Comparison of ENCODE assay signal across 23 cellular contexts in genomic region chr7:156725074-156725473, GRCh38.
DNase-seq lines count a peak whose midpoint lies in the region; FAIRE-seq and TF ChIP-seq lines count a peak whose summit lies in the region.
"Had no signal": no experiment of that assay in that cellular context is flagged by ENCODE, and none has a peak within 500 bp of the region (broad histone marks: within the 10 kb centered on the region; RNA-seq: fewer than 3 reads in every experiment).

No MANE protein-coding gene starts in this region.

- H3K9me3 ChIP-seq in fibroblast of lung (ENCODE audit: control insufficient read depth, insufficient read depth, low read depth, low read length) (no peaks in the 10 kb centered on the region), breast epithelium (no peaks in the 10 kb centered on the region)
- H3K9me3 ChIP-seq: sigmoid colon had no signal

- H3K4me1 ChIP-seq in fibroblast of lung (ENCODE audit: control insufficient read depth, extremely low read depth, insufficient read depth, low read length), result no peaks in the 10 kb centered on the region
- H3K4me1 ChIP-seq in breast epithelium, result no peaks in the 10 kb centered on the region
- H3K4me1 ChIP-seq: sigmoid colon had no signal

- peaks cover 10% of the 10 kb centered on the region for H3K36me3 Mint-ChIP-seq in nephron (ENCODE audit: low read depth)

- no peaks in the 10 kb centered on the region for H3K9me3 Mint-ChIP-seq in nephron
- H3K9me3 Mint-ChIP-seq: activated naive CD8-positive, alpha-beta T cell treated with anti-CD3 and anti-CD28 coated beads for 36 hours; central memory CD8-positive, alpha-beta T cell; effector memory CD8-positive, alpha-beta T cell; H9 had no signal

- peak overlapping the region; percentile 29 for H3K4me2 ChIP-seq in fibroblast of lung (ENCODE audit: extremely low read depth, insufficient read depth, low read length)

- FAIRE-seq in H54 (lab: Jason Lieb, UNC), result peak; percentile 20
- FAIRE-seq: GM19239 had no signal

- DNase-seq in H54 (ENCODE audit: insufficient read length, low spot score) (no peak), fibroblast of lung (ENCODE audit: low read depth in 2 of 2) (peak; percentile 72 to 91), AG08395 (ENCODE audit: low spot score) (no peak), SHP77 treated with DMSO at 0.1 percent for 48 hours (lab: John Stamatoyannopoulos, UW) (no peak), breast epithelium (ENCODE audit: low spot score in 2 of 2) (no peak), A172 (ENCODE audit: low spot score) (no peak)
- DNase-seq: activated CD8-positive, alpha-beta T cell treated with anti-CD3 and anti-CD28 coated beads, Interleukin-2, amount 10 ng/mL, durations not matched to agents 7 days and 5 days; activated naive CD8-positive, alpha-beta T cell treated with anti-CD3 and anti-CD28 coated beads for 36 hours; COR-L47; effector memory CD8-positive, alpha-beta T cell; H9; Karpas-422; NCI-H146; NCI-H2227 treated with DMSO at 0.1 percent for 48 hours; Right ventricle myocardium superior; sigmoid colon; stimulated activated CD4-positive, alpha-beta T cell treated with anti-CD3 and anti-CD28 coated beads, Interleukin-2, amount 100 ng/mL, for 24 hours; T-helper 1 cell; WERI-Rb-1 had no signal

- H3K27me3 Mint-ChIP-seq in nephron (ENCODE audit: low read depth), result no peaks in the 10 kb centered on the region
- H3K27me3 Mint-ChIP-seq: activated naive CD8-positive, alpha-beta T cell treated with anti-CD3 and anti-CD28 coated beads for 36 hours; central memory CD8-positive, alpha-beta T cell; effector memory CD8-positive, alpha-beta T cell had no signal

- TF ChIP-seq CTCF in VCaP (conservative IDR thresholded peaks at IDR 0.05), result no peak
- no peak for TF ChIP-seq CTCF in fibroblast of lung (conservative IDR thresholded peaks at IDR 0.05 in 1 of 2, IDR thresholded peaks at IDR 0.05 in 1 of 2; ENCODE audit: low read depth in 1 of 2, low read length in 2 of 2)
- TF ChIP-seq CTCF in nephron (IDR thresholded peaks at IDR 0.05; ENCODE audit: unreplicated experiment in 3 of 3), result no peak
- no peak for TF ChIP-seq CTCF in breast epithelium (IDR thresholded peaks at IDR 0.05)

- H3K4me3 ChIP-seq in fibroblast of lung (replicated peaks in 1 of 4; ENCODE audit: control extremely low read depth in 1 of 4, insufficient read depth in 1 of 4, low read depth in 3 of 4, low read length in 4 of 4) (no peak overlapping the region), breast epithelium (no peak overlapping the region)
- H3K4me3 ChIP-seq: sigmoid colon had no signal

- no peaks in the 10 kb centered on the region for H3K79me2 ChIP-seq in fibroblast of lung (ENCODE audit: control insufficient read depth, insufficient read depth, low read length)

- intact Hi-C loops in breast epithelium (cut with DNase I; ENCODE audit: low total_unique reads), result no loop called here

- H3K9ac ChIP-seq in fibroblast of lung (ENCODE audit: insufficient read depth, low read length), result no peak overlapping the region

- H3K27ac ChIP-seq in VCaP (peak overlapping the region; percentile 38), fibroblast of lung (ENCODE audit: insufficient read depth, low read length) (no peak overlapping the region), breast epithelium (no peak overlapping the region)
- H3K27ac ChIP-seq: sigmoid colon, WERI-Rb-1 had no signal

- H3K27me3 ChIP-seq in fibroblast of lung (ENCODE audit: control insufficient read depth, insufficient read depth, low read length) (no peaks in the 10 kb centered on the region), breast epithelium (no peaks in the 10 kb centered on the region)
- H3K27me3 ChIP-seq: sigmoid colon had no signal

- TF ChIP-seq POLR2A in H54 (IDR thresholded peaks at IDR 0.05; ENCODE audit: low read depth, low read length) (no peak), breast epithelium (IDR thresholded peaks at IDR 0.05) (no peak)

- no peak overlapping the region for H3K4me3 Mint-ChIP-seq in nephron
- H3K4me3 Mint-ChIP-seq: activated CD8-positive, alpha-beta T cell treated with anti-CD3 and anti-CD28 coated beads, Interleukin-2, amount 10 ng/mL, durations not matched to agents 7 days and 5 days; activated naive CD8-positive, alpha-beta T cell treated with anti-CD3 and anti-CD28 coated beads for 36 hours; central memory CD8-positive, alpha-beta T cell; effector memory CD8-positive, alpha-beta T cell; H9 had no signal

- H2AFZ ChIP-seq in fibroblast of lung (ENCODE audit: low read length), result peak overlapping the region; percentile 7

- peak overlapping the region in 2 of 3 experiments; percentile 2 to 8 for H3K27ac Mint-ChIP-seq in nephron
- H3K27ac Mint-ChIP-seq: activated CD8-positive, alpha-beta T cell treated with anti-CD3 and anti-CD28 coated beads, Interleukin-2, amount 10 ng/mL, durations not matched to agents 7 days and 5 days; activated naive CD8-positive, alpha-beta T cell treated with anti-CD3 and anti-CD28 coated beads for 36 hours; effector memory CD8-positive, alpha-beta T cell had no signal

- H4K20me1 ChIP-seq in fibroblast of lung (ENCODE audit: control insufficient read depth, extremely low read depth, insufficient read depth, low read length), result no peaks in the 10 kb centered on the region

- H3K4me1 Mint-ChIP-seq in nephron, result no peaks in the 10 kb centered on the region
- H3K4me1 Mint-ChIP-seq: activated naive CD8-positive, alpha-beta T cell treated with anti-CD3 and anti-CD28 coated beads for 36 hours; central memory CD8-positive, alpha-beta T cell had no signal

- H3K36me3 ChIP-seq in fibroblast of lung (ENCODE audit: control insufficient read depth, insufficient read depth, low read length) (no peaks in the 10 kb centered on the region), breast epithelium (no peaks in the 10 kb centered on the region)
- H3K36me3 ChIP-seq: WERI-Rb-1 had no signal

Comparison
In these comparisons a context has a peak if more than half of its experiments do, and no peak if none do; other contexts are left out.
1. DNase-seq: peak in fibroblast of lung (2 of 2); none in H54 (single experiment), AG08395 (single experiment), SHP77 treated with DMSO at 0.1 percent for 48 hours (single experiment), breast epithelium (0 of 2) and A172 (single experiment).